19 cellular contexts compared by ENCODE assay signal in genomic region chr13:73544175-73544574, GRCh38.
DNase-seq lines count a peak whose midpoint lies in the region; ATAC-seq and TF ChIP-seq lines count a peak whose summit lies in the region.
"Had no signal": no experiment of that assay in that cellular context is flagged by ENCODE, and none has a peak within 500 bp of the region (broad histone marks: within the 10 kb centered on the region; RNA-seq: fewer than 3 reads in every experiment).

No MANE protein-coding gene starts in this region.

- DNase-seq in SK-N-SH (no peak), HT-29 (ENCODE audit: low spot score) (peak; percentile 31), chondrocyte (ENCODE audit: low spot score) (no peak), renal cortical epithelial cell (ENCODE audit: low read depth) (peak; percentile 23)
- DNase-seq: Caco-2; CD4-positive, CD25-positive, alpha-beta regulatory T cell; DMS153; Kasumi-1; NCI-H1105 treated with DMSO at 0.1 percent for 48 hours; NCI-H1694 treated with DMSO at 0.1 percent for 48 hours; NCI-H2107; NCI-H446; NCI-H748 treated with DMSO at 0.1 percent for 48 hours; Right ventricle myocardium superior had no signal

- H3K9ac ChIP-seq in SK-N-SH: no peak overlapping the region

- H3K4me3 ChIP-seq in SK-N-SH (ENCODE audit: low read depth in 2 of 2, low read length in 1 of 2): no peak overlapping the region

- no peak for TF ChIP-seq EP300 in SK-N-SH (IDR thresholded peaks at IDR 0.05; ENCODE audit: borderline replicate concordance in 1 of 2, low read depth in 1 of 2, low read length in 1 of 2)

- H3K4me2 ChIP-seq in SK-N-SH: no peak overlapping the region

- H3K4me1 Mint-ChIP-seq in chondrocyte (ENCODE audit: low read depth): no peaks in the 10 kb centered on the region
- H3K4me1 Mint-ChIP-seq: CD4-positive, CD25-positive, alpha-beta regulatory T cell had no signal

- no peaks in the 10 kb centered on the region for H3K9me3 Mint-ChIP-seq in chondrocyte (ENCODE audit: low read depth)
- H3K9me3 Mint-ChIP-seq: CD4-positive, CD25-positive, alpha-beta regulatory T cell; T-helper 1 cell treated with Interleukin-12 subunit alpha and Interleukin-12 subunit beta and Interleukin-4 antibody, amounts not matched to agents 30 μg/mL and 1 μg/mL, for 36 hours had no signal

- POLR2A ChIA-PET in SK-N-SH (lab: Yijun Ruan, JAX): no interaction called here

- H4K20me1 ChIP-seq in SK-N-SH (ENCODE audit: insufficient read depth): no peaks in the 10 kb centered on the region

- no peaks in the 10 kb centered on the region for H3K27me3 ChIP-seq in SK-N-SH (ENCODE audit: insufficient read depth)

- no peak overlapping the region for H3K27ac Mint-ChIP-seq in chondrocyte (ENCODE audit: unreplicated experiment)
- H3K27ac Mint-ChIP-seq: CD4-positive, CD25-positive, alpha-beta regulatory T cell; T-helper 1 cell treated with Interleukin-12 subunit alpha and Interleukin-12 subunit beta and Interleukin-4 antibody, amounts not matched to agents 30 μg/mL and 1 μg/mL, for 36 hours had no signal

- 62% methylated on average over 1 of the region's 1 CpG for WGBS in SK-N-SH (ENCODE audit: low lambda C conversion rate)

- CTCF ChIA-PET in SK-N-SH (lab: Yijun Ruan, JAX): no interaction called here

- no peaks in the 10 kb centered on the region for H3K4me1 ChIP-seq in SK-N-SH (ENCODE audit: control insufficient read depth in 1 of 2, insufficient read depth in 2 of 2, low read depth in 1 of 2, low read length in 1 of 2)
- H3K4me1 ChIP-seq: Caco-2 had no signal

- no peak overlapping the region for H3K27ac ChIP-seq in SK-N-SH (ENCODE audit: low read depth in 2 of 2, low read length in 1 of 2)

- H3K36me3 ChIP-seq in SK-N-SH (replicated peaks in 1 of 2; ENCODE audit: control insufficient read depth in 1 of 2, insufficient read depth in 2 of 2, low read length in 1 of 2): no peaks in the 10 kb centered on the region

- no peaks in the 10 kb centered on the region for H3K36me3 Mint-ChIP-seq in chondrocyte (ENCODE audit: low read depth)
- H3K36me3 Mint-ChIP-seq: CD4-positive, CD25-positive, alpha-beta regulatory T cell had no signal

- no peak overlapping the region for H2AFZ ChIP-seq in SK-N-SH (ENCODE audit: low read depth)

- H3K9me2 ChIP-seq in SK-N-SH: no peaks in the 10 kb centered on the region

- ATAC-seq in SK-N-SH treated with all-trans-retinoic acid at 6 μM for 48 hours (no peak), GM19328 (IDR thresholded peaks at IDR 0.05; ENCODE audit: unreplicated experiment) (no peak), GM21515 (IDR thresholded peaks at IDR 0.05; ENCODE audit: unreplicated experiment) (no peak), HG02970 (IDR thresholded peaks at IDR 0.05; ENCODE audit: low FRiP score, unreplicated experiment) (no peak)

- no peak for TF ChIP-seq RAD21 in SK-N-SH (IDR thresholded peaks at IDR 0.05; ENCODE audit: low read length)

- peaks cover 6% of the 10 kb centered on the region for H3K27me3 Mint-ChIP-seq in chondrocyte (ENCODE audit: low read depth)

- H3K79me2 ChIP-seq in SK-N-SH (ENCODE audit: insufficient read depth): no peaks in the 10 kb centered on the region

- no peaks in the 10 kb centered on the region for H3F3A ChIP-seq in SK-N-SH (replicated peaks; ENCODE audit: insufficient read depth)

- H3K4me3 Mint-ChIP-seq in chondrocyte (ENCODE audit: unreplicated experiment): no peak overlapping the region
- H3K4me3 Mint-ChIP-seq: CD4-positive, CD25-positive, alpha-beta regulatory T cell; T-helper 1 cell treated with Interleukin-12 subunit alpha and Interleukin-12 subunit beta and Interleukin-4 antibody, amounts not matched to agents 30 μg/mL and 1 μg/mL, for 36 hours had no signal

- no peaks in the 10 kb centered on the region for H3K9me3 ChIP-seq in SK-N-SH
- H3K9me3 ChIP-seq: Caco-2 had no signal

- TF ChIP-seq CTCF in SK-N-SH (IDR thresholded peaks at IDR 0.05) (peak; percentile 17; the same call in 1 of the 2 replicates), chondrocyte (IDR thresholded peaks at IDR 0.05) (peak; percentile 59)

TF ChIP-seq in SK-N-SH, 30 proteins besides CTCF, POLR2A, EP300 and RAD21:
- TF ChIP-seq TCF12 (IDR thresholded peaks at IDR 0.05) (no peak), YY1 (IDR thresholded peaks at IDR 0.05; ENCODE audit: low read depth) (no peak), ELF1 (IDR thresholded peaks at IDR 0.05) (no peak), POLR2AphosphoS5 (IDR thresholded peaks at IDR 0.05; ENCODE audit: low read depth, low read length) (no peak)
- TF ChIP-seq, protein P1, sequence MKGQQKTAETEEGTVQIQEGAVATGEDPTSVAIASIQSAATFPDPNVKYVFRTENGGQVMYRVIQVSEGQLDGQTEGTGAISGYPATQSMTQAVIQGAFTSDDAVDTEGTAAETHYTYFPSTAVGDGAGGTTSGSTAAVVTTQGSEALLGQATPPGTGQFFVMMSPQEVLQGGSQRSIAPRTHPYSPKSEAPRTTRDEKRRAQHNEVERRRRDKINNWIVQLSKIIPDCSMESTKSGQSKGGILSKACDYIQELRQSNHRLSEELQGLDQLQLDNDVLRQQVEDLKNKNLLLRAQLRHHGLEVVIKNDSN (IDR thresholded peaks at IDR 0.05; ENCODE audit: borderline replicate concordance, low read depth): no peak

TF ChIP-seq in SK-N-SH treated with all-trans-retinoic acid at 6 μM for 48 hours, 23 proteins besides CTCF, POLR2A, EP300 and RAD21:
- TF ChIP-seq OSR1 (CRISPR knock-in tag; IDR thresholded peaks at IDR 0.05) (no peak), CSDC2 (CRISPR knock-in tag; IDR thresholded peaks at IDR 0.05) (no peak), ZNF565 (CRISPR knock-in tag; conservative IDR thresholded peaks at IDR 0.05; ENCODE audit: low read depth) (no peak), ZFP3 (CRISPR knock-in tag; IDR thresholded peaks at IDR 0.05) (no peak), GLIS3 (CRISPR knock-in tag; IDR thresholded peaks at IDR 0.05) (no peak), ISL1 (CRISPR knock-in tag; IDR thresholded peaks at IDR 0.05) (no peak), PPARA (CRISPR knock-in tag; IDR thresholded peaks at IDR 0.05; ENCODE audit: borderline replicate concordance) (no peak), RARB (CRISPR knock-in tag; IDR thresholded peaks at IDR 0.05) (no peak), ZNF8 (CRISPR knock-in tag; IDR thresholded peaks at IDR 0.05) (no peak), ZC3H10 (CRISPR knock-in tag; IDR thresholded peaks at IDR 0.05) (no peak), SNAI2 (CRISPR knock-in tag; IDR thresholded peaks at IDR 0.05) (no peak), TCF4 (CRISPR knock-in tag; IDR thresholded peaks at IDR 0.05; ENCODE audit: borderline replicate concordance) (no peak), ZFP30 (CRISPR knock-in tag; IDR thresholded peaks at IDR 0.05) (no peak), ARNTL (CRISPR knock-in tag; IDR thresholded peaks at IDR 0.05; ENCODE audit: borderline replicate concordance, low read depth) (no peak), TOX (CRISPR knock-in tag; IDR thresholded peaks at IDR 0.05; ENCODE audit: borderline replicate concordance) (no peak)
- TF ChIP-seq, protein P2, sequence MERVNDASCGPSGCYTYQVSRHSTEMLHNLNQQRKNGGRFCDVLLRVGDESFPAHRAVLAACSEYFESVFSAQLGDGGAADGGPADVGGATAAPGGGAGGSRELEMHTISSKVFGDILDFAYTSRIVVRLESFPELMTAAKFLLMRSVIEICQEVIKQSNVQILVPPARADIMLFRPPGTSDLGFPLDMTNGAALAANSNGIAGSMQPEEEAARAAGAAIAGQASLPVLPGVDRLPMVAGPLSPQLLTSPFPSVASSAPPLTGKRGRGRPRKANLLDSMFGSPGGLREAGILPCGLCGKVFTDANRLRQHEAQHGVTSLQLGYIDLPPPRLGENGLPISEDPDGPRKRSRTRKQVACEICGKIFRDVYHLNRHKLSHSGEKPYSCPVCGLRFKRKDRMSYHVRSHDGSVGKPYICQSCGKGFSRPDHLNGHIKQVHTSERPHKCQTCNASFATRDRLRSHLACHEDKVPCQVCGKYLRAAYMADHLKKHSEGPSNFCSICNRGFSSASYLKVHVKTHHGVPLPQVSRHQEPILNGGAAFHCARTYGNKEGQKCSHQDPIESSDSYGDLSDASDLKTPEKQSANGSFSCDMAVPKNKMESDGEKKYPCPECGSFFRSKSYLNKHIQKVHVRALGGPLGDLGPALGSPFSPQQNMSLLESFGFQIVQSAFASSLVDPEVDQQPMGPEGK (CRISPR knock-in tag; IDR thresholded peaks at IDR 0.05; ENCODE audit: borderline replicate concordance): no peak
- TF ChIP-seq, protein P3, sequence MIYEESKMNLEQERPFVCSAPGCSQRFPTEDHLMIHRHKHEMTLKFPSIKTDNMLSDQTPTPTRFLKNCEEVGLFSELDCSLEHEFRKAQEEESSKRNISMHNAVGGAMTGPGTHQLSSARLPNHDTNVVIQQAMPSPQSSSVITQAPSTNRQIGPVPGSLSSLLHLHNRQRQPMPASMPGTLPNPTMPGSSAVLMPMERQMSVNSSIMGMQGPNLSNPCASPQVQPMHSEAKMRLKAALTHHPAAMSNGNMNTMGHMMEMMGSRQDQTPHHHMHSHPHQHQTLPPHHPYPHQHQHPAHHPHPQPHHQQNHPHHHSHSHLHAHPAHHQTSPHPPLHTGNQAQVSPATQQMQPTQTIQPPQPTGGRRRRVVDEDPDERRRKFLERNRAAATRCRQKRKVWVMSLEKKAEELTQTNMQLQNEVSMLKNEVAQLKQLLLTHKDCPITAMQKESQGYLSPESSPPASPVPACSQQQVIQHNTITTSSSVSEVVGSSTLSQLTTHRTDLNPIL (CRISPR knock-in tag; IDR thresholded peaks at IDR 0.05; ENCODE audit: low read depth): no peak
TF ChIP-seq in SK-N-SH treated with all-trans-retinoic acid at 6 μM for 48 hours: peak in this region for 0.

Comparison
In these comparisons a context has a peak if more than half of its experiments do, and no peak if none do; other contexts are left out.
1. DNase-seq: peak in HT-29 (single experiment) and renal cortical epithelial cell (single experiment); none in SK-N-SH (single experiment) and chondrocyte (single experiment).